Comparison of ENCODE assay signal across 7 cellular contexts in the genomic region with DNA sequence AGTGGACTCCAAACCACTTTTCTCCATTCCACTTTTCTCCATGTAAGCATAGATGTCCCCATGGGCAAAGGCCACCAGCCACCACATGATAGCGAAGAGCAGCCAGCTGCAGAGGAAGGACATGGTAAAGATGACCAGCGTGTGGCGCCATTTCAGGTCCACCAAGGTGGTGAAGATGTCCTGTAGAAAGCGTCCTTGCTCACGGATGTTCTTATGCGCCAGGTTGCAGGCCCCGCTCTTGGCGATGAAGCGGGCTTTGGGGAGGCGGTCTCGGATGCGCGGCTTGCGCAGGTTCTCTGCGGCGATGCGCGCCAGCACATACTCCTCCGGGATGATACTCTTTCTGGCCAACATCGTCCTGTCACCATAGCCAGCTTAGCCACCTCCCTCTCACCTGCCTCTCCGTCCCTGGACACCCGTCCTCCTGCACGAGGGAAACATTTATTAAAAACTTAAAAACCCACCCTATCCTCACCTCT. TPM values are rescaled to one million over a fixed set of nuclear protein-coding genes. Genes with fewer than 3 reads are reported as not detected.
DNase-seq lines count a peak whose midpoint lies in the region; ATAC-seq and TF ChIP-seq lines count a peak whose summit lies in the region.

No MANE protein-coding gene starts in this region.

- peak overlapping the region; percentile 28 for H3K4me3 Mint-ChIP-seq in activated T-helper 17 cell treated with anti-CD3 and anti-CD28 coated beads, Interleukin-2, amount 50 U/mL, for 72 hours

- H3K9me2 ChIP-seq in HCT116 (ENCODE audit: insufficient read depth) = no peaks in the 10 kb centered on the region

- no peak overlapping the region for H2AFZ ChIP-seq in HCT116 (ENCODE audit: low read depth, low read length, poor library complexity, severe bottlenecking)

- no peak overlapping the region for H3K4me3 ChIP-seq in HCT116 (replicated peaks in 1 of 2; ENCODE audit: low read depth in 1 of 2, low read length in 2 of 2)

- H3K27ac Mint-ChIP-seq in activated T-helper 17 cell treated with anti-CD3 and anti-CD28 coated beads, Interleukin-2, amount 50 U/mL, for 72 hours = no peak overlapping the region

- H3K36me3 ChIP-seq in HCT116 (ENCODE audit: control insufficient read depth in 1 of 2, insufficient read depth in 2 of 2, low read length in 2 of 2) = no peaks in the 10 kb centered on the region

- H3K9me3 Mint-ChIP-seq in activated T-helper 17 cell treated with anti-CD3 and anti-CD28 coated beads, Interleukin-2, amount 50 U/mL, for 72 hours = no peaks in the 10 kb centered on the region

- intact Hi-C loops in HCT116 (cut with micrococcal nuclease) = no loop called here

- POLR2A ChIA-PET in HCT116 (lab: Charles Lee) = no interaction called here

- TF ChIP-seq CTCF in HCT116 (IDR thresholded peaks at IDR 0.05 in 2 of 3, conservative IDR thresholded peaks at IDR 0.05 in 1 of 3; ENCODE audit: borderline replicate concordance in 1 of 3, insufficient read depth in 1 of 3, low read depth in 2 of 3, low read length in 2 of 3) = peak in 2 of 3 experiments; percentile 44 to 61; a peak in 4 of 6 replicates

- H3K27me3 ChIP-seq in HCT116 (ENCODE audit: insufficient read depth, low read length) = no peaks in the 10 kb centered on the region

- CTCF ChIA-PET in HCT116 (lab: Charles Lee) = interaction anchor here (1.8 kb wide), 1 partner anchor 217 kb away, joined by 7 read pairs; no protein-coding TSS in a partner anchor

- RAD21 ChIA-PET in HCT116 (lab: Charles Lee; ENCODE audit: low non-redundant PET in 1 of 2, low total read pairs in 2 of 2, uncharacterized antibody in 2 of 2, unreplicated experiment in 2 of 2) = no interaction called here

- H3K4me1 ChIP-seq in HCT116 (ENCODE audit: control insufficient read depth in 1 of 2, insufficient read depth in 2 of 2, low read length in 2 of 2) = no peaks in the 10 kb centered on the region

- peaks cover 10% of the 10 kb centered on the region for H3K4me1 Mint-ChIP-seq in activated T-helper 17 cell treated with anti-CD3 and anti-CD28 coated beads, Interleukin-2, amount 50 U/mL, for 72 hours

- H3K9me3 ChIP-seq in HCT116 (ENCODE audit: control insufficient read depth in 1 of 2, insufficient read depth in 1 of 2, low read depth in 1 of 2, low read length in 2 of 2) = no peaks in the 10 kb centered on the region

- H3K9ac ChIP-seq in HCT116 (ENCODE audit: low read length) = no peak overlapping the region

- peak; percentile 3 for DNase-seq in HCT116 (ENCODE audit: low read depth, low spot score)
- DNase-seq in iPS DF 4.7 (ENCODE audit: extremely low read depth, low spot score) = peak; percentile 74
- DNase-seq in stimulated activated naive CD8-positive, alpha-beta T cell treated with anti-CD3 and anti-CD28 coated beads, Interleukin-15, Interleukin-2, amounts not matched to agents 100 U/mL and 50 U/mL, for 24 hours = peak; percentile 16
- no peak for DNase-seq in NCI-H1048 (lab: John Stamatoyannopoulos, UW)
- no peak for DNase-seq in GOT3 (lab: John Stamatoyannopoulos, UW)
- no peak for DNase-seq in activated CD4-positive, CD25-positive, alpha-beta regulatory T cell treated with anti-CD3 and anti-CD28 coated beads, Interleukin-2, amount 50 U/mL, for 72 hours

- BruUV-seq in HCT116 (replicated peaks; lab: Mats Ljungman, UMichigan) = no TSS peak

- TF ChIP-seq RAD21 in HCT116 (IDR thresholded peaks at IDR 0.05; ENCODE audit: low read depth) = peak; percentile 8; the same call in 1 of the 2 replicates

- no peak overlapping the region for H3K27ac ChIP-seq in HCT116 (ENCODE audit: low read depth, low read length)

- no peaks in the 10 kb centered on the region for H3K36me3 Mint-ChIP-seq in activated T-helper 17 cell treated with anti-CD3 and anti-CD28 coated beads, Interleukin-2, amount 50 U/mL, for 72 hours (ENCODE audit: low read depth)

- no peak for TF ChIP-seq POLR2A in HCT116 (IDR thresholded peaks at IDR 0.05; ENCODE audit: borderline replicate concordance, extremely low read depth, insufficient read depth, insufficient read length)

- no peaks in the 10 kb centered on the region for H4K20me1 ChIP-seq in HCT116 (ENCODE audit: insufficient read depth)

- H3K27me3 Mint-ChIP-seq in activated T-helper 17 cell treated with anti-CD3 and anti-CD28 coated beads, Interleukin-2, amount 50 U/mL, for 72 hours = peaks cover 45% of the 10 kb centered on the region

- no peak overlapping the region for H3K4me2 ChIP-seq in HCT116 (ENCODE audit: low read length)

- H3K79me2 ChIP-seq in HCT116 (ENCODE audit: insufficient read depth, low read length) = no peaks in the 10 kb centered on the region

- peak; percentile 72 for ATAC-seq in HCT116
- ATAC-seq in activated T-helper 17 cell treated with anti-CD3 and anti-CD28 coated beads, Interleukin-2, amount 50 U/mL, for 72 hours (replicated peaks) = peak; percentile 26
- ATAC-seq in stimulated activated naive CD8-positive, alpha-beta T cell treated with anti-CD3 and anti-CD28 coated beads, Interleukin-15, Interleukin-2, amounts not matched to agents 100 U/mL and 50 U/mL, for 24 hours = no peak

TF ChIP-seq in HCT116, 20 proteins besides CTCF, POLR2A, EP300 and RAD21:
- TF ChIP-seq EGR1 (IDR thresholded peaks at IDR 0.05; ENCODE audit: low read depth) = no peak
- TF ChIP-seq SP1 (IDR thresholded peaks at IDR 0.05; ENCODE audit: low read depth) = no peak
- TF ChIP-seq ZFX (IDR thresholded peaks at IDR 0.05) = no peak
- TF ChIP-seq TCF7L2 (IDR thresholded peaks at IDR 0.05; ENCODE audit: borderline replicate concordance, extremely low read depth, insufficient read depth, insufficient read length) = no peak
- TF ChIP-seq, protein P1, sequence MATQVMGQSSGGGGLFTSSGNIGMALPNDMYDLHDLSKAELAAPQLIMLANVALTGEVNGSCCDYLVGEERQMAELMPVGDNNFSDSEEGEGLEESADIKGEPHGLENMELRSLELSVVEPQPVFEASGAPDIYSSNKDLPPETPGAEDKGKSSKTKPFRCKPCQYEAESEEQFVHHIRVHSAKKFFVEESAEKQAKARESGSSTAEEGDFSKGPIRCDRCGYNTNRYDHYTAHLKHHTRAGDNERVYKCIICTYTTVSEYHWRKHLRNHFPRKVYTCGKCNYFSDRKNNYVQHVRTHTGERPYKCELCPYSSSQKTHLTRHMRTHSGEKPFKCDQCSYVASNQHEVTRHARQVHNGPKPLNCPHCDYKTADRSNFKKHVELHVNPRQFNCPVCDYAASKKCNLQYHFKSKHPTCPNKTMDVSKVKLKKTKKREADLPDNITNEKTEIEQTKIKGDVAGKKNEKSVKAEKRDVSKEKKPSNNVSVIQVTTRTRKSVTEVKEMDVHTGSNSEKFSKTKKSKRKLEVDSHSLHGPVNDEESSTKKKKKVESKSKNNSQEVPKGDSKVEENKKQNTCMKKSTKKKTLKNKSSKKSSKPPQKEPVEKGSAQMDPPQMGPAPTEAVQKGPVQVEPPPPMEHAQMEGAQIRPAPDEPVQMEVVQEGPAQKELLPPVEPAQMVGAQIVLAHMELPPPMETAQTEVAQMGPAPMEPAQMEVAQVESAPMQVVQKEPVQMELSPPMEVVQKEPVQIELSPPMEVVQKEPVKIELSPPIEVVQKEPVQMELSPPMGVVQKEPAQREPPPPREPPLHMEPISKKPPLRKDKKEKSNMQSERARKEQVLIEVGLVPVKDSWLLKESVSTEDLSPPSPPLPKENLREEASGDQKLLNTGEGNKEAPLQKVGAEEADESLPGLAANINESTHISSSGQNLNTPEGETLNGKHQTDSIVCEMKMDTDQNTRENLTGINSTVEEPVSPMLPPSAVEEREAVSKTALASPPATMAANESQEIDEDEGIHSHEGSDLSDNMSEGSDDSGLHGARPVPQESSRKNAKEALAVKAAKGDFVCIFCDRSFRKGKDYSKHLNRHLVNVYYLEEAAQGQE (IDR thresholded peaks at IDR 0.05; ENCODE audit: low read depth) = no peak
- TF ChIP-seq, protein P2, sequence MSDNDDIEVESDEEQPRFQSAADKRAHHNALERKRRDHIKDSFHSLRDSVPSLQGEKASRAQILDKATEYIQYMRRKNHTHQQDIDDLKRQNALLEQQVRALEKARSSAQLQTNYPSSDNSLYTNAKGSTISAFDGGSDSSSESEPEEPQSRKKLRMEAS (IDR thresholded peaks at IDR 0.05) = no peak
- TF ChIP-seq, protein P3, sequence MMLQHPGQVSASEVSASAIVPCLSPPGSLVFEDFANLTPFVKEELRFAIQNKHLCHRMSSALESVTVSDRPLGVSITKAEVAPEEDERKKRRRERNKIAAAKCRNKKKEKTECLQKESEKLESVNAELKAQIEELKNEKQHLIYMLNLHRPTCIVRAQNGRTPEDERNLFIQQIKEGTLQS (IDR thresholded peaks at IDR 0.05) = no peak
- TF ChIP-seq SRF (IDR thresholded peaks at IDR 0.05; ENCODE audit: low read depth) = no peak
- no peak for TF ChIP-seq POLR2AphosphoS5 (IDR thresholded peaks at IDR 0.05; ENCODE audit: low read depth, low read length)
- no peak for TF ChIP-seq SIN3A (IDR thresholded peaks at IDR 0.05; ENCODE audit: low read depth)
- TF ChIP-seq EZH2phosphoT487 (IDR thresholded peaks at IDR 0.05; ENCODE audit: borderline replicate concordance) = no peak
- TF ChIP-seq ZNF274 (IDR thresholded peaks at IDR 0.05; ENCODE audit: low read depth, low read length) = no peak
- no peak for TF ChIP-seq FOSL1 (IDR thresholded peaks at IDR 0.05; ENCODE audit: low read depth)
- TF ChIP-seq CBX3 (IDR thresholded peaks at IDR 0.05; ENCODE audit: low read depth) = no peak

RNA-seq across cellular contexts. Expression of a gene that starts 1.2 kb away (rescaled TPM):
- total RNA-seq in HCT116 (2021; ENCODE audit: unreplicated experiment) = 0.17 TPM
- polyA plus RNA-seq in HCT116 (2012) = not detected in 2 replicates
- total RNA-seq in activated T-helper 17 cell treated with anti-CD3 and anti-CD28 coated beads, Interleukin-2, amount 50 U/mL, for 72 hours = not detected

Comparison
In these comparisons a context has a peak if more than half of its experiments do, and no peak if none do; other contexts are left out.
1. DNase-seq: peak in HCT116 (single experiment), iPS DF 4.7 (single experiment) and stimulated activated naive CD8-positive, alpha-beta T cell treated with anti-CD3 and anti-CD28 coated beads, Interleukin-15, Interleukin-2, amounts not matched to agents 100 U/mL and 50 U/mL, for 24 hours (single experiment); none in NCI-H1048 (single experiment), GOT3 (single experiment) and activated CD4-positive, CD25-positive, alpha-beta regulatory T cell treated with anti-CD3 and anti-CD28 coated beads, Interleukin-2, amount 50 U/mL, for 72 hours (single experiment).